In genomic region chr6:148746363-148747144, GRCh38 we compare ENCODE assay signal across 8 cellular contexts. TPM values are rescaled to one million over a fixed set of nuclear protein-coding genes. Genes with fewer than 3 reads are reported as not detected.
A peak's percentile ranks its signal among the peaks of the same experiment; 100 is the strongest.
DNase-seq lines count a peak whose midpoint lies in the region; ATAC-seq and TF ChIP-seq lines count a peak whose summit lies in the region.

TSS of gene UST (plus strand) at chr6:148747030. CDS start at chr6:148747431, 401 bp downstream.

- intact Hi-C loops in right lobe of liver (cut with DNase I): loop anchor here in 1 of 2 donors (10.0 kb wide), 1 partner anchor 208 kb away; no protein-coding TSS in a partner anchor

- H3K27ac ChIP-seq in HEK293 (ENCODE audit: extremely low read depth, low read depth, low read length): peak within 1 kb of the TSS; percentile 87
- peak within 1 kb of the TSS in 2 of 3 donors; percentile 17 to 18 for H3K27ac ChIP-seq in right lobe of liver

- H3K4me3 ChIP-seq in HEK293 (ENCODE audit: low read depth, low read length): peak within 1 kb of the TSS; percentile 87
- H3K4me3 ChIP-seq in right lobe of liver: peak within 1 kb of the TSS; percentile 44 to 55 (median 45)

- H3K9me3 ChIP-seq in HEK293 (ENCODE audit: control insufficient read depth, insufficient read depth, low read depth, low read length): no peaks in the 10 kb centered on the region
- no peaks in the 10 kb centered on the region for H3K9me3 ChIP-seq in right lobe of liver

- 0% methylated on average over 29 of the region's 50 CpGs for WGBS in right lobe of liver (ENCODE audit: insufficient coverage, low coverage, low lambda C conversion rate, missing lambda C conversion rate)

- no peaks in the 10 kb centered on the region for H3K36me3 ChIP-seq in HEK293 (ENCODE audit: control insufficient read depth in 2 of 2, insufficient read depth in 1 of 2, low read length in 2 of 2)
- no peaks in the 10 kb centered on the region for H3K36me3 ChIP-seq in right lobe of liver

- TF ChIP-seq CTCF in HEK293 (tag by site-specific recombination; IDR thresholded peaks at IDR 0.05) (0 out of 2 replicates have a peak, but pooled peaks have one; percentile 57), right lobe of liver (IDR thresholded peaks at IDR 0.05) (peak in 3 of 4 donors; percentile 7 to 28 (median 17))

- TF ChIP-seq POLR2A in right lobe of liver (IDR thresholded peaks at IDR 0.05): peak; percentile 25

- CTCF ChIA-PET in HEK293 (lab: Yijun Ruan, JAX): interaction anchor here (0.6 kb wide), 1 partner anchor 200 kb away, joined by 3 read pairs; no protein-coding TSS in a partner anchor

- peaks cover 7% of the 10 kb centered on the region for H3K4me1 ChIP-seq in HEK293 (ENCODE audit: control insufficient read depth, insufficient read depth, low read length)
- H3K4me1 ChIP-seq in right lobe of liver: peaks cover 0 to 14% (median 2%) of the 10 kb centered on the region in 4 donors

- peaks cover 0 to 6% of the 10 kb centered on the region in 2 donors for H3K27me3 ChIP-seq in right lobe of liver

- peak; percentile 73 to 79 (median 76) for ATAC-seq in right lobe of liver

- DNase-seq in Daoy (ENCODE audit: low read depth) (peak; percentile 97), NCI-H2171 (lab: John Stamatoyannopoulos, UW) (peak; percentile 86), ecto neural progenitor cell (ENCODE audit: low spot score) (peak; percentile 93), right lobe of liver (peak; percentile 44 to 75 (median 59)), NCI-H446 treated with DMSO at 0.1 percent for 48 hours (lab: John Stamatoyannopoulos, UW) (no peak)
- peak; percentile 61 for DNase-seq in activated CD4-positive, alpha-beta T cell treated with anti-CD3 and anti-CD28 coated beads for 48 hours
- peak; percentile 37 to 48 for DNase-seq in stimulated activated CD4-positive, alpha-beta T cell treated with anti-CD3 and anti-CD28 coated beads, Interleukin-4, amount 100 ng/mL, for 4 hours

- POLR2A ChIA-PET in HEK293 (lab: Yijun Ruan, JAX): no interaction called here

TF ChIP-seq in HEK293, 187 proteins besides CTCF, POLR2A, EP300 and RAD21 (continues in another document):
- TF ChIP-seq ZFP37 (tag by site-specific recombination; IDR thresholded peaks at IDR 0.05) (no peak), ZNF521 (tag by site-specific recombination; IDR thresholded peaks at IDR 0.05) (no peak), ZNF10 (tag by site-specific recombination; IDR thresholded peaks at IDR 0.05) (peak; percentile 17; the same call in 1 of the 2 replicates), ZFP69B (tag by site-specific recombination; IDR thresholded peaks at IDR 0.05) (no peak), ZNF391 (tag by site-specific recombination; IDR thresholded peaks at IDR 0.05; ENCODE audit: borderline replicate concordance, low read depth) (peak; percentile 51; the same call in 1 of the 2 replicates), INSM2 (tag by site-specific recombination; IDR thresholded peaks at IDR 0.05) (no peak), ZNF366 (tag by site-specific recombination; conservative IDR thresholded peaks at IDR 0.05) (peak; percentile 92), SCRT1 (tag by site-specific recombination; IDR thresholded peaks at IDR 0.05; ENCODE audit: borderline replicate concordance) (no peak), ZSCAN30 (tag by site-specific recombination; IDR thresholded peaks at IDR 0.05) (peak; percentile 67; the same call in 1 of the 2 replicates), ZSCAN16 (tag by site-specific recombination; IDR thresholded peaks at IDR 0.05) (no peak), ZNF560 (tag by site-specific recombination; IDR thresholded peaks at IDR 0.05; ENCODE audit: borderline replicate concordance) (no peak), ZNF423 (tag by site-specific recombination; IDR thresholded peaks at IDR 0.05) (no peak), ZNF664 (tag by site-specific recombination; IDR thresholded peaks at IDR 0.05) (no peak), GLIS2 (tag by site-specific recombination; IDR thresholded peaks at IDR 0.05) (peak; percentile 67), ZNF157 (tag by site-specific recombination; IDR thresholded peaks at IDR 0.05) (no peak), ZNF169 (tag by site-specific recombination; IDR thresholded peaks at IDR 0.05) (no peak), EGR2 (tag by site-specific recombination; IDR thresholded peaks at IDR 0.05; ENCODE audit: low read depth) (peak; percentile 66), ZNF112 (tag by site-specific recombination; IDR thresholded peaks at IDR 0.05) (no peak), ZNF544 (tag by site-specific recombination; IDR thresholded peaks at IDR 0.05) (no peak), KLF7 (tag by site-specific recombination; IDR thresholded peaks at IDR 0.05; ENCODE audit: borderline replicate concordance) (no peak), ZNF324 (tag by site-specific recombination; IDR thresholded peaks at IDR 0.05) (no peak), ZNF280D (tag by site-specific recombination; IDR thresholded peaks at IDR 0.05) (no peak), GLIS1 (tag by site-specific recombination; IDR thresholded peaks at IDR 0.05) (peak; percentile 30; the same call in 1 of the 2 replicates), PRDM6 (tag by site-specific recombination; IDR thresholded peaks at IDR 0.05) (peak; percentile 47; the same call in 1 of the 2 replicates), ZSCAN5A (tag by site-specific recombination; IDR thresholded peaks at IDR 0.05) (no peak)

RNA-seq across cellular contexts. Expression of gene UST, which starts in this region (rescaled TPM):
- 12.1 and 13.6 TPM in 2 replicates for total RNA-seq in Daoy (2014; rRNA removed; shearing (Covaris generic))
- total RNA-seq in right lobe of liver: 1 to 10 TPM in 3 of 6 experiments, under 1 TPM in 3; 0.44 to 1.9 (median 0.91) TPM
